8 cellular contexts compared by ENCODE assay signal in genomic region chr1:6385673-6386191, GRCh38. TPM values are rescaled to one million over a fixed set of nuclear protein-coding genes. Genes with fewer than 3 reads are reported as not detected.
DNase-seq lines count a peak whose midpoint lies in the region; ATAC-seq, FAIRE-seq and TF ChIP-seq lines count a peak whose summit lies in the region.

No MANE protein-coding gene starts in this region.

- H3K27ac ChIP-seq in BLaER1 treated with 17β-estradiol and CSF1 and Interleukin-3, amounts not matched to agents 10 nM and 100 nM, result peak overlapping the region in 7 of 11 experiments; percentile 4 to 52 (median 21); a peak in 7 of 22 replicates
- peak overlapping the region; percentile 62 for H3K27ac ChIP-seq in endothelial cell of umbilical vein (ENCODE audit: insufficient read depth, low read depth, low read length)

- H3K36me3 ChIP-seq in BLaER1 treated with 17β-estradiol and CSF1 and Interleukin-3, amounts not matched to agents 10 nM and 100 nM, result peaks cover 0 to 31% (median 15%) of the 10 kb centered on the region in 11 experiments; a peak in 11 of 22 replicates
- no peaks in the 10 kb centered on the region for H3K36me3 ChIP-seq in endothelial cell of umbilical vein (ENCODE audit: control insufficient read depth in 2 of 2, extremely low read depth in 1 of 2, insufficient read depth in 2 of 2, low read length in 2 of 2)

- H2AFZ ChIP-seq in endothelial cell of umbilical vein (ENCODE audit: low read depth, low read length), result peak overlapping the region; percentile 49

- H3K79me2 ChIP-seq in endothelial cell of umbilical vein (ENCODE audit: control insufficient read depth, insufficient read depth, low read length), result peaks cover 17% of the 10 kb centered on the region

- TF ChIP-seq CTCF in endothelial cell of umbilical vein (IDR thresholded peaks at IDR 0.05; ENCODE audit: extremely low read depth in 1 of 2, insufficient read depth in 1 of 2, low read depth in 1 of 2, low read length in 2 of 2), result no peak

- intact Hi-C loops in endothelial cell of umbilical vein (cut with micrococcal nuclease), result loop anchor here (1.0 kb wide), 1 partner anchor 8 kb away; the partner anchor contains the start of gene ACOT7

- peak; percentile 62 for DNase-seq in NCI-H460 (ENCODE audit: extremely low read depth, low read depth)
- DNase-seq in endothelial cell of umbilical vein (ENCODE audit: low read depth, low spot score), result peak; percentile 48
- DNase-seq in midbrain (lab: John Stamatoyannopoulos, UW), result peak; percentile 50
- no peak for DNase-seq in activated CD4-positive, alpha-beta memory T cell treated with anti-CD3 and anti-CD28 coated beads, Interleukin-2, amount 10 ng/mL, durations not matched to agents 7 days and 5 days
- no peak for DNase-seq in MV-4-11 (lab: John Stamatoyannopoulos, UW)
- no peak for DNase-seq in UCSD-AML1 (lab: John Stamatoyannopoulos, UW; ENCODE audit: unreplicated experiment)

- no peaks in the 10 kb centered on the region for H3K9me1 ChIP-seq in endothelial cell of umbilical vein (replicated peaks; ENCODE audit: control insufficient read depth, extremely low read depth, insufficient read depth, low read length)

- peak overlapping the region; percentile 11 to 59 (median 45); a peak in 19 of 22 replicates for H3K4me2 ChIP-seq in BLaER1 treated with 17β-estradiol and CSF1 and Interleukin-3, amounts not matched to agents 10 nM and 100 nM
- peak overlapping the region; percentile 23 for H3K4me2 ChIP-seq in endothelial cell of umbilical vein (ENCODE audit: insufficient read depth, low read length)

- H3K4me1 ChIP-seq in BLaER1 treated with 17β-estradiol and CSF1 and Interleukin-3, amounts not matched to agents 10 nM and 100 nM, result peaks cover 10 to 23% (median 19%) of the 10 kb centered on the region in 10 experiments; a peak in 19 of 20 replicates
- H3K4me1 ChIP-seq in endothelial cell of umbilical vein (ENCODE audit: control insufficient read depth, extremely low read depth, insufficient read depth, low read length), result peaks cover 12% of the 10 kb centered on the region

- no peaks in the 10 kb centered on the region for H3K27me3 Mint-ChIP-seq in activated CD4-positive, alpha-beta memory T cell treated with anti-CD3 and anti-CD28 coated beads, Interleukin-2, amount 10 ng/mL, durations not matched to agents 7 days and 5 days

- H3K4me3 Mint-ChIP-seq in activated CD4-positive, alpha-beta memory T cell treated with anti-CD3 and anti-CD28 coated beads, Interleukin-2, amount 10 ng/mL, durations not matched to agents 7 days and 5 days, result no peak overlapping the region

- CTCF ChIA-PET in endothelial cell of umbilical vein (lab: Charles Lee), result interaction anchor here (1.0 to 5.9 kb wide), 11 partner anchors 11 to 139 kb away, joined by 3 to 27 read pairs (median 4); no protein-coding TSS in a partner anchor
- CTCF ChIA-PET in activated CD4-positive, alpha-beta memory T cell treated with anti-CD3 and anti-CD28 coated beads, Interleukin-2, amount 10 ng/mL, durations not matched to agents 7 days and 5 days (lab: Charles Lee), result no interaction called here

- POLR2A ChIA-PET in endothelial cell of umbilical vein (lab: Charles Lee), result no interaction called here
- POLR2A ChIA-PET in activated CD4-positive, alpha-beta memory T cell treated with anti-CD3 and anti-CD28 coated beads, Interleukin-2, amount 10 ng/mL, durations not matched to agents 7 days and 5 days (lab: Charles Lee), result interaction anchor here (0.7 to 1.0 kb wide), 2 partner anchors 24 to 109 kb away, joined by 3 read pairs; no protein-coding TSS in a partner anchor

- peaks cover 0 to 68% (median 18%) of the 10 kb centered on the region in 11 experiments; a peak in 11 of 22 replicates for H4K20me1 ChIP-seq in BLaER1 treated with 17β-estradiol and CSF1 and Interleukin-3, amounts not matched to agents 10 nM and 100 nM
- H4K20me1 ChIP-seq in endothelial cell of umbilical vein (replicated peaks; ENCODE audit: control insufficient read depth, extremely low read depth, insufficient read depth, low read length), result no peaks in the 10 kb centered on the region

- H3K27ac Mint-ChIP-seq in activated CD4-positive, alpha-beta memory T cell treated with anti-CD3 and anti-CD28 coated beads, Interleukin-2, amount 10 ng/mL, durations not matched to agents 7 days and 5 days, result no peak overlapping the region

- H3K9me3 Mint-ChIP-seq in activated CD4-positive, alpha-beta memory T cell treated with anti-CD3 and anti-CD28 coated beads, Interleukin-2, amount 10 ng/mL, durations not matched to agents 7 days and 5 days, result peaks cover 3% of the 10 kb centered on the region

- peaks cover 11% of the 10 kb centered on the region for H3K4me1 Mint-ChIP-seq in activated CD4-positive, alpha-beta memory T cell treated with anti-CD3 and anti-CD28 coated beads, Interleukin-2, amount 10 ng/mL, durations not matched to agents 7 days and 5 days

- peak overlapping the region in 4 of 11 experiments; percentile 6 to 23 (median 14); a peak in 2 of 22 replicates for H3K9ac ChIP-seq in BLaER1 treated with 17β-estradiol and CSF1 and Interleukin-3, amounts not matched to agents 10 nM and 100 nM
- peak overlapping the region; percentile 19 for H3K9ac ChIP-seq in endothelial cell of umbilical vein (replicated peaks; ENCODE audit: extremely low read depth, insufficient read depth, low read length)

- peaks cover 9% of the 10 kb centered on the region for H3K36me3 Mint-ChIP-seq in activated CD4-positive, alpha-beta memory T cell treated with anti-CD3 and anti-CD28 coated beads, Interleukin-2, amount 10 ng/mL, durations not matched to agents 7 days and 5 days (ENCODE audit: low read depth)

- no TSS peak for BruUV-seq in endothelial cell of umbilical vein (replicated peaks; lab: Mats Ljungman, UMichigan)

- no peak for TF ChIP-seq POLR2A in endothelial cell of umbilical vein (IDR thresholded peaks at IDR 0.05; ENCODE audit: low read depth, low read length)

- dilution Hi-C loops in endothelial cell of umbilical vein (cut with MboI; ENCODE audit: extremely low pct_ligation_motif_present, low sequenced_read_pairs), result no loop called here

- ATAC-seq in HG02798 (IDR thresholded peaks at IDR 0.05; ENCODE audit: poor library complexity, unreplicated experiment), result no peak

- peaks cover 6 to 23% (median 20%) of the 10 kb centered on the region in 11 experiments; a peak in 21 of 22 replicates for H3K9me3 ChIP-seq in BLaER1 treated with 17β-estradiol and CSF1 and Interleukin-3, amounts not matched to agents 10 nM and 100 nM (replicated peaks in 1 of 11)
- no peaks in the 10 kb centered on the region for H3K9me3 ChIP-seq in endothelial cell of umbilical vein (replicated peaks; ENCODE audit: control insufficient read depth, insufficient read depth, low read length)

- no peaks in the 10 kb centered on the region for H3K27me3 ChIP-seq in BLaER1 treated with 17β-estradiol and CSF1 and Interleukin-3, amounts not matched to agents 10 nM and 100 nM
- H3K27me3 ChIP-seq in endothelial cell of umbilical vein (ENCODE audit: control insufficient read depth in 2 of 2, insufficient read depth in 2 of 2, low read length in 2 of 2), result no peaks in the 10 kb centered on the region

- H3K4me3 ChIP-seq in BLaER1 treated with 17β-estradiol and CSF1 and Interleukin-3, amounts not matched to agents 10 nM and 100 nM, result no peak overlapping the region
- no peak overlapping the region for H3K4me3 ChIP-seq in endothelial cell of umbilical vein (replicated peaks in 1 of 3; ENCODE audit: insufficient read depth in 1 of 3, low read depth in 1 of 3, low read length in 3 of 3)

- FAIRE-seq in endothelial cell of umbilical vein (lab: Jason Lieb, UNC), result peak; percentile 68

RNA-seq across cellular contexts. Expression of gene ACOT7, which starts 7.8 kb away (rescaled TPM):
- total RNA-seq in NCI-H460 (2014; rRNA removed; shearing (Covaris generic)), result 22.5 and 24.4 TPM in 2 replicates
- polyA plus RNA-seq in NCI-H460 (2014; cell fraction: nucleus; rRNA removed), result 22.7 and 39.5 TPM in 2 replicates
- 69.4 and 76.5 TPM in 2 replicates for total RNA-seq in endothelial cell of umbilical vein
- 104 and 105 TPM in 2 replicates for polyA plus RNA-seq in endothelial cell of umbilical vein
- polyA plus RNA-seq in endothelial cell of umbilical vein (2011; cell fraction: cytosol; rRNA removed), result 84.5 and 86.8 TPM in 2 replicates
- polyA plus RNA-seq in endothelial cell of umbilical vein (2011; cell fraction: nucleus; rRNA removed), result 48.1 and 56.4 TPM in 2 replicates
- polyA plus RNA-seq in endothelial cell of umbilical vein (2012), result 76.1 and 79.8 TPM in 2 replicates
- 42.4 and 44.3 TPM in 2 replicates for polyA minus RNA-seq in endothelial cell of umbilical vein
- polyA minus RNA-seq in endothelial cell of umbilical vein (2011; cell fraction: cytosol; rRNA and poly(A)+ RNA removed), result 29.4 TPM
- 10.6 and 13.3 TPM in 2 replicates for polyA minus RNA-seq in endothelial cell of umbilical vein (2011; cell fraction: nucleus; rRNA and poly(A)+ RNA removed)
- total RNA-seq in activated CD4-positive, alpha-beta memory T cell treated with anti-CD3 and anti-CD28 coated beads, Interleukin-2, amount 10 ng/mL, durations not matched to agents 7 days and 5 days, result 10 to 100 TPM; 56.8 to 58.6 TPM

RNA-seq across cellular contexts. Expression of gene HES2, which starts 34.0 kb away (rescaled TPM):
- total RNA-seq in NCI-H460 (2014; rRNA removed; shearing (Covaris generic)), result 0.57 and 1.0 TPM in 2 replicates
- 0.15 TPM in 1 of 2 replicates, not detected in the other for polyA plus RNA-seq in NCI-H460 (2014; cell fraction: nucleus; rRNA removed)
- 9.4 and 13.3 TPM in 2 replicates for total RNA-seq in endothelial cell of umbilical vein
- polyA plus RNA-seq in endothelial cell of umbilical vein, result 3.6 and 3.7 TPM in 2 replicates
- polyA plus RNA-seq in endothelial cell of umbilical vein (2011; cell fraction: cytosol; rRNA removed), result 2.7 and 2.9 TPM in 2 replicates
- polyA plus RNA-seq in endothelial cell of umbilical vein (2011; cell fraction: nucleus; rRNA removed), result 2.1 and 3.5 TPM in 2 replicates
- 4.7 and 12.3 TPM in 2 replicates for polyA plus RNA-seq in endothelial cell of umbilical vein (2012)
- 2.0 and 2.4 TPM in 2 replicates for polyA minus RNA-seq in endothelial cell of umbilical vein
- 6.2 TPM for polyA minus RNA-seq in endothelial cell of umbilical vein (2011; cell fraction: cytosol; rRNA and poly(A)+ RNA removed)
- polyA minus RNA-seq in endothelial cell of umbilical vein (2011; cell fraction: nucleus; rRNA and poly(A)+ RNA removed), result 1.4 and 1.5 TPM in 2 replicates
- under 1 TPM; 0.13 to 0.70 TPM for total RNA-seq in activated CD4-positive, alpha-beta memory T cell treated with anti-CD3 and anti-CD28 coated beads, Interleukin-2, amount 10 ng/mL, durations not matched to agents 7 days and 5 days

RNA-seq across cellular contexts. Expression of gene ESPN, which starts 38.8 kb away (rescaled TPM):
- 0.17 TPM in 1 of 2 replicates, not detected in the other for total RNA-seq in NCI-H460 (2014; rRNA removed; shearing (Covaris generic))
- 0.58 and 1.1 TPM in 2 replicates for polyA plus RNA-seq in NCI-H460 (2014; cell fraction: nucleus; rRNA removed)
- 0.71 and 2.2 TPM in 2 replicates for total RNA-seq in endothelial cell of umbilical vein
- 0.46 and 0.54 TPM in 2 replicates for polyA plus RNA-seq in endothelial cell of umbilical vein
- polyA plus RNA-seq in endothelial cell of umbilical vein (2011; cell fraction: cytosol; rRNA removed), result 0.07 and 0.17 TPM in 2 replicates
- polyA plus RNA-seq in endothelial cell of umbilical vein (2011; cell fraction: nucleus; rRNA removed), result 0.76 and 0.80 TPM in 2 replicates
- polyA plus RNA-seq in endothelial cell of umbilical vein (2012), result 0.71 and 0.75 TPM in 2 replicates
- 0.13 TPM in 1 of 2 replicates, not detected in the other for polyA minus RNA-seq in endothelial cell of umbilical vein
- polyA minus RNA-seq in endothelial cell of umbilical vein (2011; cell fraction: cytosol; rRNA and poly(A)+ RNA removed), result 4.0 TPM
- 0.34 TPM in 1 of 2 replicates, not detected in the other for polyA minus RNA-seq in endothelial cell of umbilical vein (2011; cell fraction: nucleus; rRNA and poly(A)+ RNA removed)
- under 1 TPM; 0.96 to 0.98 TPM for total RNA-seq in activated CD4-positive, alpha-beta memory T cell treated with anti-CD3 and anti-CD28 coated beads, Interleukin-2, amount 10 ng/mL, durations not matched to agents 7 days and 5 days

Comparison
In these comparisons a context has a peak if more than half of its experiments do, and no peak if none do; other contexts are left out.
1. DNase-seq: peak in NCI-H460 (single experiment), endothelial cell of umbilical vein (single experiment) and midbrain (single experiment); none in activated CD4-positive, alpha-beta memory T cell treated with anti-CD3 and anti-CD28 coated beads, Interleukin-2, amount 10 ng/mL, durations not matched to agents 7 days and 5 days (single experiment), MV-4-11 (single experiment) and UCSD-AML1 (single experiment).